ENCODE assay signal across 8 cellular contexts in genomic region chr10:11472158-11472753, GRCh38.
DNase-seq lines count a peak whose midpoint lies in the region; ATAC-seq and TF ChIP-seq lines count a peak whose summit lies in the region.

No MANE protein-coding gene starts in this region.

- H3K27ac ChIP-seq in dorsolateral prefrontal cortex (no peak overlapping the region), mesenchymal stem cell (ENCODE audit: low read length, poor library complexity, severe bottlenecking) (no peak overlapping the region)

- TF ChIP-seq CTCF in GM13976 (IDR thresholded peaks at IDR 0.05; ENCODE audit: borderline replicate concordance, control extremely low read depth, extremely low read depth, insufficient read depth, missing control alignments): peak; percentile 72
- peak; percentile 52 to 98 (median 87) for TF ChIP-seq CTCF in dorsolateral prefrontal cortex (IDR thresholded peaks at IDR 0.05 in 54 of 56, conservative IDR thresholded peaks at IDR 0.05 in 2 of 56; ENCODE audit: low read depth in 1 of 56, partially characterized antibody in 56 of 56)

- no peak overlapping the region for H4K8ac ChIP-seq in mesenchymal stem cell (ENCODE audit: low read length)

- no peak overlapping the region for H2BK120ac ChIP-seq in mesenchymal stem cell (ENCODE audit: low read depth, low read length)

- no peak overlapping the region for H3K18ac ChIP-seq in mesenchymal stem cell (ENCODE audit: low read depth in 1 of 2, low read length in 2 of 2)

- peaks cover 6% of the 10 kb centered on the region for H3K4me1 ChIP-seq in mesenchymal stem cell (ENCODE audit: control insufficient read depth, insufficient read depth, low read depth, low read length)

- no peak overlapping the region for H3K4me2 ChIP-seq in mesenchymal stem cell (ENCODE audit: low read length, poor library complexity, severe bottlenecking)

- H3K4me3 ChIP-seq in dorsolateral prefrontal cortex (no peak overlapping the region), mesenchymal stem cell (ENCODE audit: insufficient read depth in 1 of 2, low read depth in 1 of 2, low read length in 2 of 2) (no peak overlapping the region)

- ATAC-seq in HG02642 (IDR thresholded peaks at IDR 0.05; ENCODE audit: poor library complexity, unreplicated experiment): peak; percentile 77
- ATAC-seq in GM19328 (IDR thresholded peaks at IDR 0.05; ENCODE audit: unreplicated experiment): no peak

- DNase-seq in GM13976 (ENCODE audit: low spot score) (peak; percentile 74), NCI-H2227 (lab: John Stamatoyannopoulos, UW; ENCODE audit: unreplicated experiment) (peak; percentile 71), dorsolateral prefrontal cortex (peak; percentile 52 to 84 (median 74)), mesenchymal stem cell (peak; percentile 58)
- DNase-seq in activated CD4-positive, alpha-beta T cell treated with anti-CD3 and anti-CD28 coated beads, Interleukin-2, amount 50 U/mL, for 24 hours (ENCODE audit: low read depth in 1 of 2, low spot score in 1 of 2): peak; percentile 57 to 68
- peak; percentile 32 to 44 for DNase-seq in stimulated activated CD8-positive, alpha-beta memory T cell treated with anti-CD3 and anti-CD28 coated beads, Interleukin-2, amount 100 ng/mL, for 1 hour (ENCODE audit: low read depth in 2 of 2)

- H2BK12ac ChIP-seq in mesenchymal stem cell (ENCODE audit: low read length in 2 of 2): no peak overlapping the region

- no peak overlapping the region for H2BK15ac ChIP-seq in mesenchymal stem cell (ENCODE audit: low read depth, poor library complexity, severe bottlenecking)

- no peak overlapping the region for H3K23ac ChIP-seq in mesenchymal stem cell (ENCODE audit: low read length in 2 of 2)

- no peak overlapping the region for H2AK5ac ChIP-seq in mesenchymal stem cell (ENCODE audit: low read length, severe bottlenecking)

- peaks cover 9% of the 10 kb centered on the region for H3K79me1 ChIP-seq in mesenchymal stem cell (replicated peaks; ENCODE audit: low read length, poor library complexity, severe bottlenecking)

- H3K27me3 ChIP-seq in dorsolateral prefrontal cortex (no peaks in the 10 kb centered on the region), mesenchymal stem cell (ENCODE audit: control insufficient read depth in 1 of 2, insufficient read depth in 1 of 2, low read length in 2 of 2) (no peaks in the 10 kb centered on the region)

- H3K4ac ChIP-seq in mesenchymal stem cell (ENCODE audit: low read depth in 1 of 2, low read length in 2 of 2): no peak overlapping the region

- no peak overlapping the region for H2BK5ac ChIP-seq in mesenchymal stem cell (ENCODE audit: low read depth, low read length, poor library complexity, severe bottlenecking)

- intact Hi-C loops in dorsolateral prefrontal cortex (cut with DNase I): no loop called here

- peaks cover 4 to 6% of the 10 kb centered on the region in 2 experiments for H3K36me3 ChIP-seq in mesenchymal stem cell (ENCODE audit: control insufficient read depth in 1 of 2, insufficient read depth in 2 of 2, low read depth in 1 of 2, low read length in 2 of 2)

- WGBS in mesenchymal stem cell: 34% methylated on average over 5 of the region's 8 CpGs

- in situ Hi-C loops in GM13976 (cut with MboI; ENCODE audit: low sequenced_read_pairs, unreplicated experiment): no loop called here

- H3K9ac ChIP-seq in mesenchymal stem cell (ENCODE audit: low read length): no peak overlapping the region

- H3K9me3 ChIP-seq in mesenchymal stem cell (ENCODE audit: control insufficient read depth, low read length): no peaks in the 10 kb centered on the region

- no peak overlapping the region for H2AFZ ChIP-seq in mesenchymal stem cell (ENCODE audit: low read depth, low read length)

- H4K91ac ChIP-seq in mesenchymal stem cell (ENCODE audit: low read length): no peak overlapping the region

- H3K14ac ChIP-seq in mesenchymal stem cell (ENCODE audit: low read length in 2 of 2): no peak overlapping the region
